2 cellular contexts compared by ENCODE assay signal in the genomic region with DNA sequence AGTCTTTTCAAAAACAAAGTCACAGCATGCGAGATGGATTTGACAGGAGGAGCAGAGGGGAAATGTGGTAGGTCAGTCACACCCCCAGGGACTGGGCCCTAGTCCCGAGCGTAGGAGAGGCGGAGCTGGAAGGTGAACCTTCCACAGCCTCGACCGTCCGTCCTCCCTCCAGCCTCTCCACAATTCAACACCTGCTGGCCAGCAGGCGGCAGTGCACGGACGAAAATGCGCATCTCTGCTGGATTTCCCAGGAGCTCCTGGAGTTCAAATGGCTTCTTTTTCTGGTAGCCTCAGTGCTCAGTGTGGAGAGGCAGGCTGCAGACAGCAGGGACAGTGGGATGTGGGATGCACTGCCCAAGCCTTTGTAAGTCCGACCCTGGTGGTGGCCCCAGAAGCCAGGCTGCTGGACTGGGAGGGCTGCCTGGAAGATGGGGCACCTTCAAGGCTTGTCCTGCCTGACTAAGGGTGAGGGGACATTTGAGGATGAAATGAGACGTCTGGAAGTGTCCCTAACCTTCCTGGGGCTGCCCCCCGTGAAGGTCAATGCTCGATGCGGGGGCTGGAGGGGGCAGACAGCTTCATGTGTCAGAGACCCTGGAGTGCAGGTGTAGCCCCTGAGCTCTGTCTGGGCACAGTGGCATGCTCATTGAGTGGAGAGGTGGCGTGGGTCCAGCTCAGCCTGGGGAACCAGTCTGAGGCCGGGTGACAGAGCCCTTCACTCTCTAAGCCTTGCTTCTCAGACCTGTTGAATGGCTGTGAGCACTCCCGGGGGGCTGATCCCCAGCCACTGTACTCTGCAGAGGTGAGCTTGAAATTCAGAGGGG.
A peak's percentile ranks its signal among the peaks of the same experiment; 100 is the strongest.
TF ChIP-seq lines count a peak whose summit lies in the region.

No MANE protein-coding gene starts in this region.

TF ChIP-seq in HCT116, 20 proteins besides CTCF, POLR2A, EP300 and RAD21:
- TF ChIP-seq CBX3 (IDR thresholded peaks at IDR 0.05; ENCODE audit: low read depth) (peak; percentile 68; the same call in 1 of the 2 replicates), YY1 (IDR thresholded peaks at IDR 0.05; ENCODE audit: extremely low read depth, insufficient replicate concordance, low read depth, low read length) (peak; percentile 29), EGR1 (IDR thresholded peaks at IDR 0.05; ENCODE audit: low read depth) (no peak)
TF ChIP-seq in HCT116: peak in this region for 2.

TF ChIP-seq in GM12878, 131 proteins besides CTCF, POLR2A, EP300 and RAD21:
- TF ChIP-seq SMC3 (IDR thresholded peaks at IDR 0.05; ENCODE audit: borderline replicate concordance, low read length) (peak; percentile 32; the same call in 1 of the 2 replicates), BCL11A (IDR thresholded peaks at IDR 0.05; ENCODE audit: low read depth, low read length) (no peak)
